25 cellular contexts compared by ENCODE assay signal in genomic region chr7:131568510-131568909, GRCh38.
"Had no signal": no experiment of that assay in that cellular context is flagged by ENCODE, and none has a peak within 500 bp of the region (broad histone marks: within the 10 kb centered on the region; RNA-seq: fewer than 3 reads in every experiment).

No MANE protein-coding gene starts in this region.

- DNase-seq: colonic mucosa; effector memory CD4-positive, alpha-beta T cell; erythroblast; esophagus squamous epithelium; foreskin melanocyte; glutamatergic neuron; mesenchymal stem cell; midbrain; naive thymus-derived CD4-positive, alpha-beta T cell; pancreas; right lobe of liver; small intestine; stimulated activated CD4-positive, alpha-beta T cell treated with anti-CD3 and anti-CD28 coated beads, Interleukin-15, amount 100 ng/mL, for 24 hours; stimulated activated CD4-positive, alpha-beta T cell treated with anti-CD3 and anti-CD28 coated beads, Interleukin-2, amount 100 ng/mL, for 48 hours; stimulated activated naive B cell treated with anti-CD40 and anti-IgM and Interleukin-4, amounts not matched to agents 10 μg/mL and 1 μg/mL and 100 μg/mL, for 72 hours; upper lobe of right lung; uterus had no signal

- H3K4me1 Mint-ChIP-seq: naive thymus-derived CD4-positive, alpha-beta T cell; stimulated activated naive B cell treated with anti-CD40 and anti-IgM and Interleukin-4, amounts not matched to agents 10 μg/mL and 1 μg/mL and 100 μg/mL, for 72 hours had no signal

- H3K27ac ChIP-seq: colonic mucosa, esophagus squamous epithelium, neutrophil, pancreas, right lobe of liver, thoracic aorta, tibial nerve, upper lobe of right lung, uterus had no signal

- H3K36me3 Mint-ChIP-seq: naive thymus-derived CD4-positive, alpha-beta T cell; stimulated activated naive B cell treated with anti-CD40 and anti-IgM and Interleukin-4, amounts not matched to agents 10 μg/mL and 1 μg/mL and 100 μg/mL, for 72 hours had no signal

- ATAC-seq: naive thymus-derived CD4-positive, alpha-beta T cell; pancreas; right lobe of liver; stimulated activated naive B cell treated with anti-CD40 and anti-IgM and Interleukin-4, amounts not matched to agents 10 μg/mL and 1 μg/mL and 100 μg/mL, for 72 hours; upper lobe of right lung had no signal

- H3K27me3 Mint-ChIP-seq: stimulated activated naive CD8-positive, alpha-beta T cell treated with anti-CD3 and anti-CD28 coated beads, Interleukin-15, Interleukin-2, amounts not matched to agents 100 ng/mL and 50 ng/mL, for 24 hours had no signal

- H3K27me3 ChIP-seq: colonic mucosa, esophagus squamous epithelium, pancreas, right lobe of liver, tibial nerve, upper lobe of right lung, uterus had no signal

- H3K36me3 ChIP-seq: colonic mucosa, esophagus squamous epithelium, neutrophil, pancreas, right lobe of liver, thoracic aorta, tibial nerve, upper lobe of right lung, uterus had no signal

- H3K27ac Mint-ChIP-seq: dendritic cell treated with granulocyte-macrophage colony-stimulating factor and Interleukin-4, amounts not matched to agents 40 ng/mL and 50 ng/mL, for 4 days; nephron; stimulated activated naive B cell treated with anti-CD40 and anti-IgM and Interleukin-4, amounts not matched to agents 10 μg/mL and 1 μg/mL and 100 μg/mL, for 72 hours; stimulated activated naive CD8-positive, alpha-beta T cell treated with anti-CD3 and anti-CD28 coated beads, Interleukin-15, Interleukin-2, amounts not matched to agents 100 ng/mL and 50 ng/mL, for 24 hours had no signal

- H3K4me1 ChIP-seq: colonic mucosa, esophagus squamous epithelium, pancreas, right lobe of liver, tibial nerve, upper lobe of right lung, uterus had no signal

- H3K9me3 Mint-ChIP-seq: dendritic cell treated with granulocyte-macrophage colony-stimulating factor and Interleukin-4, amounts not matched to agents 40 ng/mL and 50 ng/mL, for 4 days; nephron; stimulated activated naive B cell treated with anti-CD40 and anti-IgM and Interleukin-4, amounts not matched to agents 10 μg/mL and 1 μg/mL and 100 μg/mL, for 72 hours; stimulated activated naive CD8-positive, alpha-beta T cell treated with anti-CD3 and anti-CD28 coated beads, Interleukin-15, Interleukin-2, amounts not matched to agents 100 ng/mL and 50 ng/mL, for 24 hours had no signal

- H3K4me3 ChIP-seq: colonic mucosa, esophagus squamous epithelium, pancreas, right lobe of liver, thoracic aorta, tibial nerve, upper lobe of right lung, uterus had no signal

- H3K9me3 ChIP-seq: colonic mucosa, esophagus squamous epithelium, neutrophil, pancreas, right lobe of liver, thoracic aorta, tibial nerve, upper lobe of right lung, uterus had no signal

- FAIRE-seq: endometrium, keratinocyte, pancreas, small intestine had no signal

- H3K4me3 Mint-ChIP-seq: dendritic cell treated with granulocyte-macrophage colony-stimulating factor and Interleukin-4, amounts not matched to agents 40 ng/mL and 50 ng/mL, for 4 days; naive thymus-derived CD4-positive, alpha-beta T cell; nephron; stimulated activated naive B cell treated with anti-CD40 and anti-IgM and Interleukin-4, amounts not matched to agents 10 μg/mL and 1 μg/mL and 100 μg/mL, for 72 hours; stimulated activated naive CD8-positive, alpha-beta T cell treated with anti-CD3 and anti-CD28 coated beads, Interleukin-15, Interleukin-2, amounts not matched to agents 100 ng/mL and 50 ng/mL, for 24 hours had no signal
